ENCODE assay signal across 23 cellular contexts in genomic region chr14:51681411-51681810, GRCh38.
"Had no signal": no experiment of that assay in that cellular context is flagged by ENCODE, and none has a peak within 500 bp of the region (broad histone marks: within the 10 kb centered on the region; RNA-seq: fewer than 3 reads in every experiment).

No MANE protein-coding gene starts in this region.

- H3K9me3 ChIP-seq: thyroid gland had no signal

- H3K9me3 Mint-ChIP-seq: activated T-cell treated with anti-CD3 and anti-CD28 coated beads, Interleukin-2, amount 50 U/mL, for 72 hours; central memory CD8-positive, alpha-beta T cell; nephron progenitor cell had no signal

- H3K27ac ChIP-seq: coronary artery, thyroid gland had no signal

- H3K4me3 Mint-ChIP-seq: activated T-cell treated with anti-CD3 and anti-CD28 coated beads, Interleukin-2, amount 50 U/mL, for 72 hours; central memory CD8-positive, alpha-beta T cell; nephron progenitor cell had no signal

- H3K27ac Mint-ChIP-seq: activated T-cell treated with anti-CD3 and anti-CD28 coated beads, Interleukin-2, amount 50 U/mL, for 72 hours; nephron progenitor cell; progenitor cell of endocrine pancreas had no signal

- ATAC-seq: activated T-cell treated with anti-CD3 and anti-CD28 coated beads, Interleukin-2, amount 50 U/mL, for 72 hours; left lobe of liver had no signal

- H3K27me3 Mint-ChIP-seq: central memory CD8-positive, alpha-beta T cell; progenitor cell of endocrine pancreas had no signal

- H3K4me3 ChIP-seq: coronary artery, lung, thyroid gland had no signal

- DNase-seq: activated CD4-positive, alpha-beta T cell treated with anti-CD3 and anti-CD28 coated beads, Interleukin-2, amount 50 U/mL, for 1 hour; activated CD4-positive, CD25-positive, alpha-beta regulatory T cell treated with anti-CD3 and anti-CD28 coated beads, Interleukin-2, amount 50 U/mL, for 72 hours; activated CD8-positive, alpha-beta memory T cell treated with anti-CD3 and anti-CD28 coated beads, Interleukin-2, amount 50 U/mL, for 48 hours; activated effector memory CD4-positive, alpha-beta T cell treated with anti-CD3 and anti-CD28 coated beads, Interleukin-2, amount 50 U/mL, for 16 hours; activated naive CD4-positive, alpha-beta T cell treated with anti-CD3 and anti-CD28 coated beads, Interleukin-2, amount 50 U/mL, for 16 hours; activated T-cell treated with anti-CD3 and anti-CD28 coated beads, Interleukin-2, amount 50 U/mL, for 72 hours; aorta; erythroblast; foreskin melanocyte; head of caudate nucleus; midbrain; nephron progenitor cell; occipital lobe; stimulated activated CD4-positive, alpha-beta T cell treated with anti-CD3 and anti-CD28 coated beads, Interleukin-12 subunit alpha, Interleukin-12 subunit beta, amount 100 ng/mL, for 4 hours; stimulated activated CD4-positive, alpha-beta T cell treated with anti-CD3 and anti-CD28 coated beads, Interleukin-1b, Interleukin-23, amount 100 ng/mL, for 48 hours; stimulated activated CD8-positive, alpha-beta memory T cell treated with anti-CD3 and anti-CD28 coated beads, Interleukin-4, amount 100 ng/mL, for 48 hours; stimulated activated naive CD4-positive, alpha-beta T cell treated with Interleukin-2 at 50 U/mL for 16 hours; thyroid gland had no signal

- H3K27me3 ChIP-seq: thyroid gland had no signal

- H3K36me3 ChIP-seq: thyroid gland had no signal

- H3K4me1 Mint-ChIP-seq: central memory CD8-positive, alpha-beta T cell had no signal
